In the genomic region with DNA sequence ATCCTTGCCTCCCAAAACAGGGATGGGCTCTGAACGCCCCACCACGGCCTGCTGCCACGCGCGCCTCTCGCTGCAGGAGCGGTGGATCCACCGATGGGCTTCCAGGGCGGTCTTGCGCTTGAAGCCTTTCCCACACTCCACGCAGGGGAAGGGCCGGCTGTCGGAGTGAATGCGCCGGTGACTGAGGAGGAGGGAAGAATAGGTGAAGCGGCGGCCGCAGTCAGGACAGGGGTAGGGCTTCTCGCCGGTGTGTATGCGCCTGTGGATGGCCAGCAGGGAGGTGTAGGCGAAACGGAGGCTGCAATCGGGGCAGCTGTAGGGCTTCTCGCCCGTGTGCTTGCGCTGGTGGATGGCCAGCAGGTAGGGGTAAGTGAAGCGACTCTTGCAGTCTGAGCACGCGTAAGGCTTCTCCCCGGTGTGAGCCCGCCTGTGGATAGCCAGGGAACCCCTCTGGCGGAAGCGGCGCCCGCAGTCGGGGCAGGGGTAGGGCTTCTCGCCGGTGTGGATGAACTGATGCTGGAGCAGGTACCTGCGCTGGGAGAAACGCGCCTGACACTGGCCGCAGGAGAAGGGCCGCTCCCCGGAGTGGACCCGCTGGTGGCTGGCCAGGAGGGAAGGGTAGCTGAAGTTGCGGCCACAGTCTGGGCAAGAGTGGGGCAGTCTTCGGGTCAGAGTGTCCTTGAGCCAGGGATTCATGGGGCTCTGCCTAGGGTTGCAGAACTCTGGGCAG, we compare ENCODE assay signal across 1 cellular context.
TF ChIP-seq lines count a peak whose summit lies in the region.

No MANE protein-coding gene starts in this region.

TF ChIP-seq in HepG2, 621 proteins besides CTCF, POLR2A, EP300 and RAD21:
- TF ChIP-seq AGO2 (optimal IDR thresholded peaks at IDR 0.05; ENCODE audit: low read depth, low read length) (peak; percentile 30), ZNF614 (CRISPR knock-in tag; IDR thresholded peaks at IDR 0.05; ENCODE audit: borderline replicate concordance) (no peak)
